In the genomic region with DNA sequence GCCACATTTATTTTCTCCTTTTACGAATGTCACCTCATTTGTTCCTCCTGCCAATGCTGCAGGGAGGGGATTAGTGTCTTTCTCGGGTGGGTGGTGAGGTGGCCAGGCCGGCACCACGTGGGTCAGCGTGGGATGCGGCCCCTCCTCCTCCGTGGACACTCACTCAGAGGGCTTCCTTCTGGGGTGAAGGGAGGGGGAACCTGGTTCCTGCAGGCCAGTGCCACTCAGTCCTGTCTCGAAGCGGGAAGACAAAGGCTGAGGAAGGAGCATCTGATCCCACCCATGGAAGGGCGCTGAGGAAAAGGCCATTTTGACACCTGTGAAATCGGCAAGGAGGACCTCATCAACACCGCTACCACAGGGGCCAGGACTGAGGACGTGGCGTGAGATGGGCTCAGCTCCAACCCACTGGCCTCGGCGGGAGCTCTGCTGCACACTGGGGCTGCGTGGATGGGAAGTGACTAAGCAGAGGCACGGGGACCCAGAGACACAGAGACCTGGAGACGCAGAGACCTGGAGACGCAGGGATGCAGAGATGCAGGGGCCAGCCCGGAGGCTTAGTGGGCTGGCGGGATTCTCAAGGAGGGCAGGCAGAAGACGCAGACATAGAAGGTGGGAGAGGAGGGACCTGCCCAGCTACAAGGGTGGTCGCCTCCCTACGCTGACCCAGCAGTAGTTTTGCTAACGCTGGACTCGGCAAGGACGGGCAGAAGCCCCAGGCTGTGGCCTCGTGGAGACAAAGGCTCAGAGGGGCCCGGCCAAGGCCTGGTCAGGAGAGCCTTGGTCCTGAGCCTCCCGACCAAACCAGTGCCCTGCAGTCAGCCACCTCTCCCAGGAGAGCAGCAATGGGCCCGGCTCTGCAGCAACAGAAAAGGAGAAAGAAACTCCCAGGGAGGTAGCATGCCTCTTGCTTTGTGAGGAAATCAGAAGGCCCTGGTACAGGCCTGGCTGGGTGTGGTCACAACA, we compare ENCODE assay signal across 20 cellular contexts.
DNase-seq lines count a peak whose midpoint lies in the region; ATAC-seq and TF ChIP-seq lines count a peak whose summit lies in the region.
"Had no signal": no experiment of that assay in that cellular context is flagged by ENCODE, and none has a peak within 500 bp of the region (broad histone marks: within the 10 kb centered on the region; RNA-seq: fewer than 3 reads in every experiment).

No MANE protein-coding gene starts in this region.

- TF ChIP-seq POLR2A in right lobe of liver (IDR thresholded peaks at IDR 0.05) = no peak
- TF ChIP-seq POLR2A in stomach (IDR thresholded peaks at IDR 0.05) = no peak

- H3K4me1 ChIP-seq in right lobe of liver (no peaks in the 10 kb centered on the region), stomach (no peaks in the 10 kb centered on the region)
- H3K4me1 ChIP-seq: pancreas, upper lobe of right lung had no signal

- peak; percentile 51 for DNase-seq in activated effector memory CD4-positive, alpha-beta T cell treated with anti-CD3 and anti-CD28 coated beads, Interleukin-2, amount 50 U/mL, for 16 hours
- DNase-seq in activated effector memory CD4-positive, alpha-beta T cell treated with Interleukin-2 at 50 U/mL for 16 hours = no peak
- DNase-seq in activated CD8-positive, alpha-beta memory T cell treated with anti-CD3 and anti-CD28 coated beads, Interleukin-2, amount 50 U/mL, for 48 hours = peak; percentile 28
- DNase-seq in right lobe of liver (peak in 2 of 3 donors; percentile 39 to 40), stomach (peak; percentile 14), hippocampal formation (lab: John Stamatoyannopoulos, UW) (no peak), midbrain (lab: John Stamatoyannopoulos, UW) (no peak)
- no peak for DNase-seq in stimulated activated CD4-positive, alpha-beta T cell treated with anti-CD3 and anti-CD28 coated beads, Interleukin-2, amount 100 ng/mL, for 24 hours
- DNase-seq: activated CD4-positive, alpha-beta T cell treated with anti-CD3 and anti-CD28 coated beads, Interleukin-2, amount 50 U/mL, for 4 hours; DMS53; IMR-90; NCI-H1048; NCI-H774; PC-9; stimulated activated naive CD4-positive, alpha-beta T cell; upper lobe of right lung had no signal

- no peak for ATAC-seq in right lobe of liver
- ATAC-seq: activated T-helper 17 cell treated with anti-CD3 and anti-CD28 coated beads, Interleukin-2, amount 50 U/mL, for 72 hours; mucosa of descending colon; pancreas; SK-N-SH treated with all-trans-retinoic acid at 6 μM for 48 hours; upper lobe of right lung had no signal

- H3K4me3 ChIP-seq in right lobe of liver = no peak overlapping the region
- H3K4me3 ChIP-seq in stomach = no peak overlapping the region
- H3K4me3 ChIP-seq: mucosa of descending colon, pancreas, PC-9, upper lobe of right lung had no signal

- intact Hi-C loops in right lobe of liver (cut with DNase I) = no loop called here
- intact Hi-C loops in stomach (cut with DNase I; ENCODE audit: low total_unique reads) = no loop called here

- H3K36me3 ChIP-seq in right lobe of liver (no peaks in the 10 kb centered on the region), stomach (no peaks in the 10 kb centered on the region)
- H3K36me3 ChIP-seq: pancreas, upper lobe of right lung had no signal

- TF ChIP-seq EP300 in stomach (IDR thresholded peaks at IDR 0.05) = no peak

- no peak overlapping the region for H3K27ac ChIP-seq in right lobe of liver
- no peak overlapping the region for H3K27ac ChIP-seq in stomach
- H3K27ac ChIP-seq: pancreas, PC-9, upper lobe of right lung had no signal

- no peak for TF ChIP-seq CTCF in right lobe of liver (IDR thresholded peaks at IDR 0.05)
- no peak for TF ChIP-seq CTCF in stomach (IDR thresholded peaks at IDR 0.05)

- WGBS in right lobe of liver (ENCODE audit: insufficient coverage, low coverage, low lambda C conversion rate, missing lambda C conversion rate) = 62% methylated on average over 19 of the region's 32 CpGs
- 78 to 85% (median 81%) methylated on average over 23 to 32 of the region's 32 CpGs for WGBS in stomach, 5 donors

- H3K9me3 ChIP-seq in right lobe of liver = no peaks in the 10 kb centered on the region
- H3K9me3 ChIP-seq in stomach = no peaks in the 10 kb centered on the region
- H3K9me3 ChIP-seq: mucosa of descending colon, pancreas, upper lobe of right lung had no signal

- H3K27me3 ChIP-seq in right lobe of liver (no peaks in the 10 kb centered on the region), stomach (peaks cover 0 to 23% (median 0%) of the 10 kb centered on the region in 3 donors)
- H3K27me3 ChIP-seq: pancreas, upper lobe of right lung had no signal

Comparison
In these comparisons a context has a peak if more than half of its experiments do, and no peak if none do; other contexts are left out.
1. DNase-seq: peak in activated effector memory CD4-positive, alpha-beta T cell treated with anti-CD3 and anti-CD28 coated beads, Interleukin-2, amount 50 U/mL, for 16 hours (single experiment), activated CD8-positive, alpha-beta memory T cell treated with anti-CD3 and anti-CD28 coated beads, Interleukin-2, amount 50 U/mL, for 48 hours (single experiment), right lobe of liver (2 of 3) and stomach (single experiment); none in activated effector memory CD4-positive, alpha-beta T cell treated with Interleukin-2 at 50 U/mL for 16 hours (single experiment), hippocampal formation (0 of 2), midbrain (single experiment) and stimulated activated CD4-positive, alpha-beta T cell treated with anti-CD3 and anti-CD28 coated beads, Interleukin-2, amount 100 ng/mL, for 24 hours (0 of 2).